ENCODE assay signal across 1 cellular context in genomic region chr6:145735356-145736165, GRCh38.
TF ChIP-seq lines count a peak whose summit lies in the region.

Gene EPM2A (minus strand): TSS chr6:145735520. CDS start chr6:145735498, 22 bp downstream.

TF ChIP-seq in HepG2, 621 proteins besides CTCF, POLR2A, EP300 and RAD21 (continued from another document):
- TF ChIP-seq HOMEZ (CRISPR knock-in tag; IDR thresholded peaks at IDR 0.05; ENCODE audit: low read depth) = no peak
- no peak; the same call in 1 of the 2 replicates for TF ChIP-seq SIN3A (IDR thresholded peaks at IDR 0.05; ENCODE audit: borderline replicate concordance, low read depth, low read length)
- TF ChIP-seq MXD4 (CRISPR knock-in tag; IDR thresholded peaks at IDR 0.05) = peak; percentile 79; the same call in 1 of the 2 replicates
- TF ChIP-seq ZBTB14 (CRISPR knock-in tag; IDR thresholded peaks at IDR 0.05) = peak; percentile 65
- no peak for TF ChIP-seq MBNL3 (CRISPR knock-in tag; conservative IDR thresholded peaks at IDR 0.05)
- TF ChIP-seq ZNF224 (CRISPR knock-in tag; IDR thresholded peaks at IDR 0.05) = peak; percentile 82; the same call in 1 of the 2 replicates
- no peak for TF ChIP-seq HCFC1 (IDR thresholded peaks at IDR 0.05; ENCODE audit: low read depth, low read length)
- no peak for TF ChIP-seq ATF7 (IDR thresholded peaks at IDR 0.05)
- TF ChIP-seq ATF7 (CRISPR knock-in tag; IDR thresholded peaks at IDR 0.05) = no peak; the same call in 1 of the 2 replicates
- TF ChIP-seq HNRNPL (IDR thresholded peaks at IDR 0.05; ENCODE audit: low read depth, low read length) = peak; percentile 51; the same call in 1 of the 2 replicates
- TF ChIP-seq ZNF776 (CRISPR knock-in tag; IDR thresholded peaks at IDR 0.05) = peak; percentile 97
- peak; percentile 80; the same call in 1 of the 2 replicates for TF ChIP-seq ZNF83 (CRISPR knock-in tag; IDR thresholded peaks at IDR 0.05; ENCODE audit: borderline replicate concordance)
- peak; percentile 93; the same call in 1 of the 2 replicates for TF ChIP-seq ZNF616 (CRISPR knock-in tag; IDR thresholded peaks at IDR 0.05; ENCODE audit: low read depth)
- peak; percentile 55; the same call in 1 of the 2 replicates for TF ChIP-seq FOXO4 (CRISPR knock-in tag; conservative IDR thresholded peaks at IDR 0.05)
- peak; percentile 87; the same call in 1 of the 2 replicates for TF ChIP-seq KLF12 (CRISPR knock-in tag; IDR thresholded peaks at IDR 0.05; ENCODE audit: borderline replicate concordance)
- TF ChIP-seq ARID2 (CRISPR knock-in tag; IDR thresholded peaks at IDR 0.05; ENCODE audit: borderline replicate concordance) = peak; percentile 83
- TF ChIP-seq ZNF550 (CRISPR knock-in tag; IDR thresholded peaks at IDR 0.05; ENCODE audit: borderline replicate concordance) = no peak; the same call in 1 of the 2 replicates
- peak; percentile 48; the same call in 1 of the 2 replicates for TF ChIP-seq ZNF281 (CRISPR knock-in tag; IDR thresholded peaks at IDR 0.05; ENCODE audit: borderline replicate concordance)
- TF ChIP-seq ZNF441 (CRISPR knock-in tag; IDR thresholded peaks at IDR 0.05; ENCODE audit: borderline replicate concordance) = peak; percentile 88; the same call in 1 of the 2 replicates
- TF ChIP-seq ZNF280B (CRISPR knock-in tag; IDR thresholded peaks at IDR 0.05; ENCODE audit: borderline replicate concordance) = peak; percentile 98
- peak; percentile 69; the same call in 1 of the 2 replicates for TF ChIP-seq MEF2D (CRISPR knock-in tag; IDR thresholded peaks at IDR 0.05)
- TF ChIP-seq CENPT (CRISPR knock-in tag; IDR thresholded peaks at IDR 0.05; ENCODE audit: low read depth) = peak; percentile 98
- peak; percentile 94 for TF ChIP-seq TFDP1 (CRISPR knock-in tag; IDR thresholded peaks at IDR 0.05; ENCODE audit: borderline replicate concordance)
- TF ChIP-seq ATF2 (CRISPR knock-in tag; IDR thresholded peaks at IDR 0.05) = peak; percentile 84; the same call in 1 of the 2 replicates
- peak; percentile 66; the same call in 1 of the 2 replicates for TF ChIP-seq HBP1 (CRISPR knock-in tag; IDR thresholded peaks at IDR 0.05; ENCODE audit: low read depth)
